In the genomic region with DNA sequence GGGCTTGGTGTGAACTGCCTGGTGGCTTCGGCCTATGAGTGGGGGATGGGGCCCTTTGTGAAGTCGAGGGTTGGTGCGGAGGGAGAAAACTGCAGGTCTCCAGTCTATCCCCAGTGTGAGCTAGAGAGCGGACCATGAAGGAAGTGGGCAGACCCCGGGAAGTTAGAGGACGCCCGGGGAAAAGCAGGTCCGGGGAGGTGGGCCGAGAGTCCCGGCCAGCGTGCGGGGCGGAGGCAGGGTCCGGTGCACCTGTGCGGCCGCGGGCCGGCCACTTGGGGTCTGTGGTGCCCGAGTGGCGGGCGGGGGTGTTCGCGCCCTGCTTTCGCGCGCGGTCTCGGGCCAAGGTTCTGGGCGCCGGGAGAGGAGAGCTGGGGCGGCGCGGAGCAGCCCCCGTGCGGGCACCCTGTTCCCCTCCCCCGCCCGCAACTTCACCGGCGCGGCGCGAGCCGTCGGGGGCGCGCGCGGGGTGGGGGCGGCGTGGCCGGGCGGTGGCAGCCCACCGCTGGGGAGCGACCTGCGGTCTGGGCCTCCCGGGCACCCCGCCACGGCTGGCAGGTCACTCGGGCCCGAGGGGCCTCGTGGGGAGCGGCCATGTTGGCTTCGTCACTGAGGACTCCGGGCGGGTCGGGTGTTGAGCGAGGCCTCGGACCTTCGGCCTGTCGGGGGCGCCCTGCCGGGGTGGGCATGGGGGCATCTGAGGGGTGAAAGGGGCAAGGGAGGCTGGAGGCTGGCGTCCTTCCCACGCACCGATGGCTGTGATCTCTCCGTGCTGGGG, we compare ENCODE assay signal across 8 cellular contexts. TPM values are rescaled to one million over a fixed set of nuclear protein-coding genes. Genes with fewer than 3 reads are reported as not detected.
DNase-seq lines count a peak whose midpoint lies in the region; ATAC-seq lines count a peak whose summit lies in the region.

No MANE protein-coding gene starts in this region.

- peaks cover 32% of the 10 kb centered on the region for H3K36me3 ChIP-seq in Karpas-422 (ENCODE audit: insufficient read depth, low read length)

- H3K9me3 ChIP-seq in Karpas-422 (ENCODE audit: low read length) = no peaks in the 10 kb centered on the region

- H3K27me3 ChIP-seq in Karpas-422 (ENCODE audit: low read length) = no peaks in the 10 kb centered on the region

- CTCF ChIA-PET in activated CD4-positive, alpha-beta T cell treated with anti-CD3 and anti-CD28 coated beads for 36 hours (lab: Charles Lee) = interaction anchor here (0.6 to 0.7 kb wide), 2 partner anchors 93 to 656 kb away, joined by 3 to 4 read pairs; no protein-coding TSS in a partner anchor

- peaks cover 34% of the 10 kb centered on the region for H3K36me3 Mint-ChIP-seq in activated CD4-positive, alpha-beta T cell treated with anti-CD3 and anti-CD28 coated beads for 36 hours (ENCODE audit: low read depth)

- intact Hi-C loops in activated CD4-positive, alpha-beta T cell treated with anti-CD3 and anti-CD28 coated beads for 36 hours (cut with DNase I, micrococcal nuclease) = loop anchor here (1.0 to 5.0 kb wide), 4 partner anchors 107 to 1972 kb away; a partner anchor contains a TSS

- peak overlapping the region; percentile 98 for H3K27ac Mint-ChIP-seq in activated CD4-positive, alpha-beta T cell treated with anti-CD3 and anti-CD28 coated beads for 36 hours

- peak overlapping the region; percentile 94 for H3K4me3 Mint-ChIP-seq in activated CD4-positive, alpha-beta T cell treated with anti-CD3 and anti-CD28 coated beads for 36 hours

- ATAC-seq in GM19463 (IDR thresholded peaks at IDR 0.05; ENCODE audit: unreplicated experiment) (peak; percentile 23), HG03097 (IDR thresholded peaks at IDR 0.05; ENCODE audit: low FRiP score, unreplicated experiment) (no peak)
- ATAC-seq in activated CD4-positive, alpha-beta T cell treated with anti-CD3 and anti-CD28 coated beads for 36 hours = peak; percentile 40

- H3K9ac ChIP-seq in Karpas-422 (ENCODE audit: low read length) = peak overlapping the region; percentile 92

- H3K9me2 ChIP-seq in Karpas-422 (replicated peaks; ENCODE audit: insufficient read depth, low read length) = no peaks in the 10 kb centered on the region

- peaks cover 55% of the 10 kb centered on the region for H3K4me1 Mint-ChIP-seq in activated CD4-positive, alpha-beta T cell treated with anti-CD3 and anti-CD28 coated beads for 36 hours

- peaks cover 18% of the 10 kb centered on the region; the same call in 1 of the 2 replicates for H4K20me1 ChIP-seq in Karpas-422 (ENCODE audit: insufficient read depth, low read depth, low read length)

- H3K27me3 Mint-ChIP-seq in activated CD4-positive, alpha-beta T cell treated with anti-CD3 and anti-CD28 coated beads for 36 hours = no peaks in the 10 kb centered on the region

- POLR2A ChIA-PET in activated CD4-positive, alpha-beta T cell treated with anti-CD3 and anti-CD28 coated beads for 36 hours (lab: Charles Lee) = interaction anchor here (1.0 to 2.4 kb wide), 2 partner anchors 107 to 111 kb away, joined by 4 to 7 read pairs; a partner anchor contains a TSS

- H3K9me3 Mint-ChIP-seq in activated CD4-positive, alpha-beta T cell treated with anti-CD3 and anti-CD28 coated beads for 36 hours (ENCODE audit: low read depth) = no peaks in the 10 kb centered on the region

- H3K4me2 ChIP-seq in Karpas-422 (ENCODE audit: low read depth, low read length, poor library complexity, severe bottlenecking) = peak overlapping the region; percentile 90

- DNase-seq in CD1c-positive myeloid dendritic cell (ENCODE audit: extremely low spot score) (peak; percentile 20), Karpas-422 (peak; percentile 78), left kidney (ENCODE audit: low read depth, low spot score) (peak; percentile 90)
- peak; percentile 69 for DNase-seq in activated CD4-positive, alpha-beta T cell treated with anti-CD3 and anti-CD28 coated beads for 36 hours
- peak; percentile 46 for DNase-seq in stimulated activated CD4-positive, alpha-beta T cell treated with anti-CD3 and anti-CD28 coated beads, Interleukin-4, amount 100 ng/mL, for 24 hours

- H2AFZ ChIP-seq in Karpas-422 (ENCODE audit: low read length) = no peak overlapping the region; the same call in 1 of the 2 replicates

- H3K79me2 ChIP-seq in Karpas-422 (ENCODE audit: low read length) = peaks cover 93% of the 10 kb centered on the region

- H3K4me1 ChIP-seq in Karpas-422 (ENCODE audit: low read length) = peaks cover 62% of the 10 kb centered on the region

- peak overlapping the region; percentile 84 for H3K4me3 ChIP-seq in Karpas-422 (ENCODE audit: low read length)

- peak overlapping the region; percentile 85 for H3K27ac ChIP-seq in Karpas-422 (ENCODE audit: low read length)
- H3K27ac ChIP-seq in cingulate gyrus (ENCODE audit: low read depth, low read length) = peak overlapping the region; percentile 54

RNA-seq across cellular contexts. Expression of a gene that starts 4.8 kb away (rescaled TPM):
- 104 and 200 TPM in 2 replicates for total RNA-seq in Karpas-422 (2014; rRNA removed; shearing (Covaris generic); ENCODE audit: low replicate concordance)
- 10 to 100 TPM; 86.3 to 93.8 TPM for total RNA-seq in activated CD4-positive, alpha-beta T cell treated with anti-CD3 and anti-CD28 coated beads for 36 hours

Comparison
In these comparisons a context has a peak if more than half of its experiments do, and no peak if none do; other contexts are left out.
1. DNase-seq: peak in every context shown above with its lines; median percentile 90 in left kidney; 78 in Karpas-422; 69 in activated CD4-positive, alpha-beta T cell treated with anti-CD3 and anti-CD28 coated beads for 36 hours; 46 in stimulated activated CD4-positive, alpha-beta T cell treated with anti-CD3 and anti-CD28 coated beads, Interleukin-4, amount 100 ng/mL, for 24 hours; 20 in CD1c-positive myeloid dendritic cell.